ENCODE assay signal across 20 cellular contexts in the genomic region with DNA sequence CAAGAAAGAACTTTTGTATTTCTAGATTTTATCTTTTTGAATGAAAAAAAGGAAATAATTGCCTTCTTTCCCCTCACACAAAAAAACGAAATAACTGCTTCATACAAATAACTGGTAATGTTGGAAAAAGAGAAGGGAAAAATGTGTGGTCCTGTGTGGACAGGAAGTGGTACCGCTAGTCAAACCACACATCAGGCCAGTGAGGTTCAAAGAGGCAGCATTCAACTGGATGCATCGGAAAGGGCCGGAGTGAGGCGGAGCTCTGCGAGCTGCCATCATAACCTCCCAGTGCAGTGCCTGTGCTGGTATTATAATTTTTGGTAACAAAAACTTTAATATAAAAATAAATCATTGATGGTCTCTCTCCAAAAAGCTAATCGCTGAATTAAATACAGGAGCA.
A peak's percentile ranks its signal among the peaks of the same experiment; 100 is the strongest.
DNase-seq lines count a peak whose midpoint lies in the region; ATAC-seq and TF ChIP-seq lines count a peak whose summit lies in the region.
"Had no signal": no experiment of that assay in that cellular context is flagged by ENCODE, and none has a peak within 500 bp of the region (broad histone marks: within the 10 kb centered on the region; RNA-seq: fewer than 3 reads in every experiment).

No MANE protein-coding gene starts in this region.

- intact Hi-C loops in CD4-positive, alpha-beta T cell (cut with DNase I, micrococcal nuclease): loop anchor here in 1 of 2 experiments (5.0 kb wide), 1 partner anchor 55 kb away; no protein-coding TSS in a partner anchor

- H3K36me3 Mint-ChIP-seq in T-helper 2 cell treated with Interferon-gamma antibody and Interleukin-4, amounts not matched to agents 5 μg/mL and 100 μg/mL, for 36 hours (ENCODE audit: low read depth): peaks cover 9% of the 10 kb centered on the region
- H3K36me3 Mint-ChIP-seq in CD4-positive, alpha-beta T cell (ENCODE audit: low read depth): peaks cover 30% of the 10 kb centered on the region
- H3K36me3 Mint-ChIP-seq in activated CD4-positive, alpha-beta memory T cell treated with anti-CD3 and anti-CD28 coated beads, Interleukin-2, amount 10 ng/mL, durations not matched to agents 7 days and 5 days (ENCODE audit: low read depth): peaks cover 4% of the 10 kb centered on the region
- peaks cover 0 to 8% of the 10 kb centered on the region in 2 donors for H3K36me3 Mint-ChIP-seq in naive B cell

- POLR2A ChIA-PET in CD4-positive, alpha-beta T cell (lab: Charles Lee): interaction anchor here (0.6 to 1.6 kb wide), 4 partner anchors 8 to 204 kb away, joined by 3 to 12 read pairs (median 4); no protein-coding TSS in a partner anchor
- POLR2A ChIA-PET in activated CD4-positive, alpha-beta memory T cell treated with anti-CD3 and anti-CD28 coated beads, Interleukin-2, amount 10 ng/mL, durations not matched to agents 7 days and 5 days (lab: Charles Lee): interaction anchor here (1.1 to 2.9 kb wide), 12 partner anchors 9 to 111 kb away, joined by 3 to 26 read pairs (median 5); partner anchors contain the start of gene IRF4
- POLR2A ChIA-PET in HEK293T (lab: Yijun Ruan, JAX): no interaction called here

- peaks cover 77% of the 10 kb centered on the region for H3K4me1 Mint-ChIP-seq in T-helper 2 cell treated with Interferon-gamma antibody and Interleukin-4, amounts not matched to agents 5 μg/mL and 100 μg/mL, for 36 hours (ENCODE audit: low read depth)
- H3K4me1 Mint-ChIP-seq in CD4-positive, alpha-beta T cell (ENCODE audit: low read depth): peaks cover 74% of the 10 kb centered on the region
- peaks cover 85% of the 10 kb centered on the region for H3K4me1 Mint-ChIP-seq in activated CD4-positive, alpha-beta memory T cell treated with anti-CD3 and anti-CD28 coated beads, Interleukin-2, amount 10 ng/mL, durations not matched to agents 7 days and 5 days
- H3K4me1 Mint-ChIP-seq in naive B cell: peaks cover 32 to 47% (median 34%) of the 10 kb centered on the region in 3 donors

- no peaks in the 10 kb centered on the region for H3K27me3 Mint-ChIP-seq in T-helper 2 cell treated with Interferon-gamma antibody and Interleukin-4, amounts not matched to agents 5 μg/mL and 100 μg/mL, for 36 hours (ENCODE audit: low read depth)
- H3K27me3 Mint-ChIP-seq in CD4-positive, alpha-beta T cell: no peaks in the 10 kb centered on the region
- H3K27me3 Mint-ChIP-seq in activated CD4-positive, alpha-beta memory T cell treated with anti-CD3 and anti-CD28 coated beads, Interleukin-2, amount 10 ng/mL, durations not matched to agents 7 days and 5 days: no peaks in the 10 kb centered on the region
- no peaks in the 10 kb centered on the region for H3K27me3 Mint-ChIP-seq in naive B cell
- H3K27me3 Mint-ChIP-seq: progenitor cell of endocrine pancreas had no signal

- DNase-seq in T-helper 2 cell treated with Interferon-gamma antibody and Interleukin-4, amounts not matched to agents 5 μg/mL and 100 μg/mL, for 36 hours (ENCODE audit: low spot score): no peak
- DNase-seq in T-helper 2 cell: no peak
- no peak for DNase-seq in CD4-positive, alpha-beta T cell
- no peak for DNase-seq in activated CD4-positive, alpha-beta memory T cell treated with anti-CD3 and anti-CD28 coated beads, Interleukin-2, amount 10 ng/mL, durations not matched to agents 7 days and 5 days
- no peak for DNase-seq in naive B cell
- DNase-seq in HEK293T (ENCODE audit: extremely low spot score): no peak
- DNase-seq: activated CD4-positive, CD25-positive, alpha-beta regulatory T cell treated with anti-CD3 and anti-CD28 coated beads, Interleukin-2, amount 50 U/mL, for 72 hours; aorta; kidney glomerular epithelial cell; NCI-H1694; NCI-H2227 treated with DMSO at 0.1 percent for 48 hours; NCI-H82; Peyer's patch; T1000 had no signal

- H3K4me3 Mint-ChIP-seq in T-helper 2 cell treated with Interferon-gamma antibody and Interleukin-4, amounts not matched to agents 5 μg/mL and 100 μg/mL, for 36 hours: peak overlapping the region; percentile 89
- H3K4me3 Mint-ChIP-seq in CD4-positive, alpha-beta T cell: peak overlapping the region; percentile 35
- H3K4me3 Mint-ChIP-seq in activated CD4-positive, alpha-beta memory T cell treated with anti-CD3 and anti-CD28 coated beads, Interleukin-2, amount 10 ng/mL, durations not matched to agents 7 days and 5 days: peak overlapping the region; percentile 83
- no peak overlapping the region for H3K4me3 Mint-ChIP-seq in naive B cell
- H3K4me3 Mint-ChIP-seq: nephron had no signal

- no peak overlapping the region for H3K27ac ChIP-seq in CD4-positive, alpha-beta T cell (ENCODE audit: low read depth, low read length)
- H3K27ac ChIP-seq: SJSA1 had no signal

- CTCF ChIA-PET in CD4-positive, alpha-beta T cell (lab: Charles Lee): interaction anchor here (1.4 kb wide), 1 partner anchor 105 kb away, joined by 3 read pairs; no protein-coding TSS in a partner anchor
- CTCF ChIA-PET in activated CD4-positive, alpha-beta memory T cell treated with anti-CD3 and anti-CD28 coated beads, Interleukin-2, amount 10 ng/mL, durations not matched to agents 7 days and 5 days (lab: Charles Lee): interaction anchor here (0.7 to 1.5 kb wide), 7 partner anchors 10 to 355 kb away, joined by 3 to 8 read pairs (median 4); no protein-coding TSS in a partner anchor
- CTCF ChIA-PET in HEK293T (lab: Yijun Ruan, JAX): interaction anchor here (0.6 kb wide), 1 partner anchor 326 kb away, joined by 3 read pairs; no protein-coding TSS in a partner anchor

- ATAC-seq in CD4-positive, alpha-beta T cell (ENCODE audit: poor library complexity): no peak
- ATAC-seq in naive B cell (ENCODE audit: low read depth in 2 of 2) (no peak), HG03354 (IDR thresholded peaks at IDR 0.05; ENCODE audit: poor library complexity, severe bottlenecking, unreplicated experiment) (no peak), HG02588 (IDR thresholded peaks at IDR 0.05; ENCODE audit: unreplicated experiment) (no peak)
- ATAC-seq: esophagus mucosa had no signal

- no peak for TF ChIP-seq CTCF in CD4-positive, alpha-beta T cell (IDR thresholded peaks at IDR 0.05)

- peak overlapping the region; percentile 90 for H3K27ac Mint-ChIP-seq in T-helper 2 cell treated with Interferon-gamma antibody and Interleukin-4, amounts not matched to agents 5 μg/mL and 100 μg/mL, for 36 hours
- peak overlapping the region; percentile 84 for H3K27ac Mint-ChIP-seq in CD4-positive, alpha-beta T cell
- H3K27ac Mint-ChIP-seq in activated CD4-positive, alpha-beta memory T cell treated with anti-CD3 and anti-CD28 coated beads, Interleukin-2, amount 10 ng/mL, durations not matched to agents 7 days and 5 days: peak overlapping the region; percentile 76
- peak overlapping the region in 4 of 6 donors; percentile 8 to 78 (median 56) for H3K27ac Mint-ChIP-seq in naive B cell
- H3K27ac Mint-ChIP-seq: nephron, progenitor cell of endocrine pancreas had no signal

- H3K27me3 ChIP-seq in CD4-positive, alpha-beta T cell (ENCODE audit: control insufficient read depth, insufficient read depth, low read length): no peaks in the 10 kb centered on the region
- H3K27me3 ChIP-seq: Peyer's patch, SJSA1 had no signal

- no peaks in the 10 kb centered on the region for H3K9me3 Mint-ChIP-seq in T-helper 2 cell treated with Interferon-gamma antibody and Interleukin-4, amounts not matched to agents 5 μg/mL and 100 μg/mL, for 36 hours
- H3K9me3 Mint-ChIP-seq in CD4-positive, alpha-beta T cell: no peaks in the 10 kb centered on the region
- no peaks in the 10 kb centered on the region for H3K9me3 Mint-ChIP-seq in activated CD4-positive, alpha-beta memory T cell treated with anti-CD3 and anti-CD28 coated beads, Interleukin-2, amount 10 ng/mL, durations not matched to agents 7 days and 5 days
- H3K9me3 Mint-ChIP-seq in naive B cell: no peaks in the 10 kb centered on the region
- H3K9me3 Mint-ChIP-seq: nephron had no signal

- H3K9me3 ChIP-seq in CD4-positive, alpha-beta T cell (ENCODE audit: control insufficient read depth, low read length): no peaks in the 10 kb centered on the region
- H3K9me3 ChIP-seq: Peyer's patch, SJSA1 had no signal

TF ChIP-seq in HEK293T, 16 proteins besides CTCF, POLR2A, EP300 and RAD21:
- no peak for TF ChIP-seq TARDBP (IDR thresholded peaks at IDR 0.05)

Comparison
In these comparisons a context has a peak if more than half of its experiments do, and no peak if none do; other contexts are left out.
1. H3K4me3 Mint-ChIP-seq: peak in T-helper 2 cell treated with Interferon-gamma antibody and Interleukin-4, amounts not matched to agents 5 μg/mL and 100 μg/mL, for 36 hours (single experiment), CD4-positive, alpha-beta T cell (single experiment) and activated CD4-positive, alpha-beta memory T cell treated with anti-CD3 and anti-CD28 coated beads, Interleukin-2, amount 10 ng/mL, durations not matched to agents 7 days and 5 days (single experiment); none in naive B cell (0 of 8).
2. Peak in every context shown above with its lines, with median percentiles within 50 percentile points of each other: H3K27ac Mint-ChIP-seq.